In genomic region chr14:21026251-21026987, GRCh38 we compare ENCODE assay signal across 10 cellular contexts. TPM values are rescaled to one million over a fixed set of nuclear protein-coding genes. Genes with fewer than 3 reads are reported as not detected.
DNase-seq lines count a peak whose midpoint lies in the region; ATAC-seq lines count a peak whose summit lies in the region.
"Had no signal": no experiment of that assay in that cellular context is flagged by ENCODE, and none has a peak within 500 bp of the region (broad histone marks: within the 10 kb centered on the region; RNA-seq: fewer than 3 reads in every experiment).

No MANE protein-coding gene starts in this region.

- peak overlapping the region; percentile 86 for H3K4me3 Mint-ChIP-seq in activated T-helper 17 cell treated with anti-CD3 and anti-CD28 coated beads, Interleukin-2, amount 50 U/mL, for 72 hours

- H3K4me3 ChIP-seq in BLaER1 treated with 17β-estradiol and CSF1 and Interleukin-3, amounts not matched to agents 10 nM and 100 nM = peak overlapping the region in 1 of 10 experiments; percentile 69; a peak in 1 of 20 replicates
- peak overlapping the region; percentile 43; the same call in 1 of the 2 replicates for H3K4me3 ChIP-seq in iPS-18c (ENCODE audit: insufficient read depth, low read depth, low read length)
- H3K4me3 ChIP-seq: GM23248 had no signal

- H3K4me2 ChIP-seq in BLaER1 treated with 17β-estradiol and CSF1 and Interleukin-3, amounts not matched to agents 10 nM and 100 nM = peak overlapping the region in 8 of 11 experiments; percentile 76 to 99 (median 98); a peak in 15 of 22 replicates

- H3K27ac ChIP-seq in BLaER1 treated with 17β-estradiol and CSF1 and Interleukin-3, amounts not matched to agents 10 nM and 100 nM = no peak overlapping the region
- H3K27ac ChIP-seq: GM23248 had no signal

- no peaks in the 10 kb centered on the region for H3K27me3 Mint-ChIP-seq in activated T-helper 17 cell treated with anti-CD3 and anti-CD28 coated beads, Interleukin-2, amount 50 U/mL, for 72 hours

- H3K4me1 ChIP-seq in BLaER1 treated with 17β-estradiol and CSF1 and Interleukin-3, amounts not matched to agents 10 nM and 100 nM = peaks cover 19 to 37% (median 30%) of the 10 kb centered on the region in 10 experiments

- no peaks in the 10 kb centered on the region for H3K9me3 Mint-ChIP-seq in activated T-helper 17 cell treated with anti-CD3 and anti-CD28 coated beads, Interleukin-2, amount 50 U/mL, for 72 hours

- H4K20me1 ChIP-seq in BLaER1 treated with 17β-estradiol and CSF1 and Interleukin-3, amounts not matched to agents 10 nM and 100 nM = no peaks in the 10 kb centered on the region

- no peak overlapping the region for H3K9ac ChIP-seq in BLaER1 treated with 17β-estradiol and CSF1 and Interleukin-3, amounts not matched to agents 10 nM and 100 nM
- H3K9ac ChIP-seq: GM23248 had no signal

- H3K4me1 Mint-ChIP-seq in activated T-helper 17 cell treated with anti-CD3 and anti-CD28 coated beads, Interleukin-2, amount 50 U/mL, for 72 hours = peaks cover 12% of the 10 kb centered on the region

- H3K36me3 Mint-ChIP-seq in activated T-helper 17 cell treated with anti-CD3 and anti-CD28 coated beads, Interleukin-2, amount 50 U/mL, for 72 hours (ENCODE audit: low read depth) = no peaks in the 10 kb centered on the region

- no peak overlapping the region for H3K27ac Mint-ChIP-seq in activated T-helper 17 cell treated with anti-CD3 and anti-CD28 coated beads, Interleukin-2, amount 50 U/mL, for 72 hours

- H3K9me3 ChIP-seq in BLaER1 treated with 17β-estradiol and CSF1 and Interleukin-3, amounts not matched to agents 10 nM and 100 nM (replicated peaks in 1 of 11) = no peaks in the 10 kb centered on the region
- H3K9me3 ChIP-seq in iPS-18c (ENCODE audit: control insufficient read depth, insufficient read depth, low read length) = no peaks in the 10 kb centered on the region

- no peak for ATAC-seq in activated T-helper 17 cell treated with anti-CD3 and anti-CD28 coated beads, Interleukin-2, amount 50 U/mL, for 72 hours (replicated peaks)
- ATAC-seq in GM18520 (IDR thresholded peaks at IDR 0.05; ENCODE audit: unreplicated experiment) = no peak

- DNase-seq in pons (ENCODE audit: low spot score) (peak; percentile 97), NCI-H2081 (lab: John Stamatoyannopoulos, UW) (no peak), NCI-H2081 treated with DMSO at 0.1 percent for 48 hours (lab: John Stamatoyannopoulos, UW) (no peak), KG1 (lab: John Stamatoyannopoulos, UW) (no peak)
- DNase-seq: GM23248 had no signal

- H3K27me3 ChIP-seq in BLaER1 treated with 17β-estradiol and CSF1 and Interleukin-3, amounts not matched to agents 10 nM and 100 nM = peaks cover 0 to 19% (median 8%) of the 10 kb centered on the region in 11 experiments; a peak in 10 of 22 replicates

- H3K36me3 ChIP-seq in BLaER1 treated with 17β-estradiol and CSF1 and Interleukin-3, amounts not matched to agents 10 nM and 100 nM = peaks cover 0 to 2% (median 0%) of the 10 kb centered on the region in 11 experiments; a peak in 2 of 22 replicates

RNA-seq across cellular contexts. Expression of gene NDRG2, which starts 1.6 kb away (rescaled TPM):
- total RNA-seq in activated T-helper 17 cell treated with anti-CD3 and anti-CD28 coated beads, Interleukin-2, amount 50 U/mL, for 72 hours = 1 to 10 TPM; 4.1 to 5.4 TPM

RNA-seq across cellular contexts. Expression of gene TPPP2, which starts 3.6 kb away (rescaled TPM):
- not detected for total RNA-seq in activated T-helper 17 cell treated with anti-CD3 and anti-CD28 coated beads, Interleukin-2, amount 50 U/mL, for 72 hours
- total RNA-seq: GM23248 had no signal

RNA-seq across cellular contexts. Expression of gene RNASE13, which starts 8.2 kb away (rescaled TPM):
- not detected for total RNA-seq in activated T-helper 17 cell treated with anti-CD3 and anti-CD28 coated beads, Interleukin-2, amount 50 U/mL, for 72 hours
- total RNA-seq: GM23248 had no signal

RNA-seq across cellular contexts. Expression of gene RNASE7, which starts 15.7 kb away (rescaled TPM):
- total RNA-seq in activated T-helper 17 cell treated with anti-CD3 and anti-CD28 coated beads, Interleukin-2, amount 50 U/mL, for 72 hours = not detected
- total RNA-seq: GM23248 had no signal

RNA-seq across cellular contexts. Expression of gene SLC39A2, which starts 27.3 kb away (rescaled TPM):
- under 1 TPM; 0.24 to 0.30 TPM for total RNA-seq in activated T-helper 17 cell treated with anti-CD3 and anti-CD28 coated beads, Interleukin-2, amount 50 U/mL, for 72 hours
- total RNA-seq: GM23248, left lobe of liver had no signal
